ENCODE assay signal across 17 cellular contexts in genomic region chr11:64881476-64881875, GRCh38. TPM values are rescaled to one million over a fixed set of nuclear protein-coding genes. Genes with fewer than 3 reads are reported as not detected.
DNase-seq lines count a peak whose midpoint lies in the region; ATAC-seq, FAIRE-seq and TF ChIP-seq lines count a peak whose summit lies in the region.
"Had no signal": no experiment of that assay in that cellular context is flagged by ENCODE, and none has a peak within 500 bp of the region (broad histone marks: within the 10 kb centered on the region; RNA-seq: fewer than 3 reads in every experiment).

No MANE protein-coding gene starts in this region.

- H4K20me1 ChIP-seq in GM12878 (ENCODE audit: control insufficient read depth, insufficient read depth) = peaks cover 3% of the 10 kb centered on the region; the same call in 1 of the 2 replicates

- ATAC-seq in GM12878 (no peak), psoas muscle (no peak), GM18517 (IDR thresholded peaks at IDR 0.05; ENCODE audit: unreplicated experiment) (no peak)
- ATAC-seq: mucosa of descending colon, sciatic nerve had no signal

- peaks cover 22% of the 10 kb centered on the region for H3K4me1 ChIP-seq in GM12878 (ENCODE audit: control insufficient read depth, insufficient read depth, low read length)
- peaks cover 19% of the 10 kb centered on the region for H3K4me1 ChIP-seq in psoas muscle

- no peak overlapping the region for H3K4me3 ChIP-seq in GM12878
- no peak overlapping the region for H3K4me3 ChIP-seq in psoas muscle
- H3K4me3 ChIP-seq: mucosa of descending colon had no signal

- H3K9ac ChIP-seq in GM12878 (ENCODE audit: control insufficient read depth, insufficient read depth, low read length) = no peak overlapping the region

- H3K9me3 ChIP-seq in GM12878 (replicated peaks; ENCODE audit: control insufficient read depth, insufficient read depth, low read length) (no peaks in the 10 kb centered on the region), psoas muscle (no peaks in the 10 kb centered on the region)
- H3K9me3 ChIP-seq: mucosa of descending colon had no signal

- TF ChIP-seq EP300 in GM12878 (IDR thresholded peaks at IDR 0.05; ENCODE audit: borderline replicate concordance in 1 of 2, control insufficient read depth in 1 of 2, low read depth in 2 of 2, low read length in 2 of 2) = no peak

- POLR2A ChIA-PET in GM12878 (lab: Charles Lee) = interaction anchor here (1.0 to 19.9 kb wide), 2 partner anchors 23 to 103 kb away, joined by 3 to 620 read pairs; partner anchors contain the start of gene SF1

- intact Hi-C loops in GM12878 (cut with micrococcal nuclease; ENCODE audit: unreplicated experiment) (no loop called here), psoas muscle (cut with DNase I) (no loop called here)

- SMC1A ChIA-PET in GM12878 (lab: Charles Lee; ENCODE audit: uncharacterized antibody, unreplicated experiment) = interaction anchor here (1.0 to 11.5 kb wide), 3 partner anchors 10 to 31 kb away, joined by 4 to 227 read pairs (median 226); no protein-coding TSS in a partner anchor

- peak; percentile 12 for DNase-seq in NCI-H146 (lab: John Stamatoyannopoulos, UW)
- no peak for DNase-seq in NCI-H146 treated with DMSO at 0.1 percent for 48 hours (lab: John Stamatoyannopoulos, UW; ENCODE audit: unreplicated experiment)
- peak; percentile 73 for DNase-seq in NCI-H1105 treated with DMSO at 0.1 percent for 48 hours (lab: John Stamatoyannopoulos, UW)
- no peak for DNase-seq in GM12878 (ENCODE audit: low read depth, low spot score)
- no peak for DNase-seq in psoas muscle
- no peak for DNase-seq in iPS-NIHi11 (ENCODE audit: low spot score)
- no peak for DNase-seq in DMS 273 (lab: John Stamatoyannopoulos, UW; ENCODE audit: unreplicated experiment)
- DNase-seq: activated CD4-positive, CD25-positive, alpha-beta regulatory T cell treated with anti-CD3 and anti-CD28 coated beads, Interleukin-2, amount 50 U/mL, for 72 hours; activated gamma-delta T cell treated with Interleukin-2 at 50 U/mL for 16 hours; DMS53; mucosa of descending colon had no signal

- 90% methylated on average over 8 of the region's 8 CpGs for WGBS in GM12878 (ENCODE audit: insufficient coverage, insufficient replicate concordance, low lambda C conversion rate, missing lambda C conversion rate)
- 83 to 89% (median 87%) methylated on average over 8 of the region's 8 CpGs for WGBS in psoas muscle, 3 donors

- H3K4me2 ChIP-seq in GM12878 (ENCODE audit: control insufficient read depth, insufficient read depth) = no peak overlapping the region

- TF ChIP-seq CTCF in GM12878 (IDR thresholded peaks at IDR 0.05 in 2 of 3, conservative IDR thresholded peaks at IDR 0.05 in 1 of 3; ENCODE audit: control insufficient read depth in 2 of 3, extremely low read depth in 1 of 3, insufficient read depth in 1 of 3, low read depth in 3 of 3, low read length in 3 of 3) (no peak), psoas muscle (IDR thresholded peaks at IDR 0.05) (no peak)

- H3K27ac ChIP-seq in GM12878 (ENCODE audit: control insufficient read depth, insufficient read depth) (no peak overlapping the region), psoas muscle (peak overlapping the region; percentile 15)

- BruUV-seq in GM12878 (replicated peaks; lab: Mats Ljungman, UMichigan) = no TSS peak

- in situ Hi-C loops in GM12878 (cut with MboI) = no loop called here

- H3K36me3 ChIP-seq in GM12878 (ENCODE audit: control insufficient read depth in 2 of 2, insufficient read depth in 2 of 2, low read length in 1 of 2) = no peaks in the 10 kb centered on the region; a peak in 1 of 4 replicates
- H3K36me3 ChIP-seq in psoas muscle (ENCODE audit: insufficient read depth in 1 of 2, low read depth in 1 of 2) = no peaks in the 10 kb centered on the region

- H3K27me3 ChIP-seq in GM12878 (replicated peaks in 1 of 2; ENCODE audit: control insufficient read depth in 2 of 2, insufficient read depth in 2 of 2, low read length in 1 of 2) (no peaks in the 10 kb centered on the region), psoas muscle (ENCODE audit: insufficient read depth in 3 of 3, low read length in 2 of 3) (no peaks in the 10 kb centered on the region)

- H3K79me2 ChIP-seq in GM12878 (ENCODE audit: control insufficient read depth, insufficient read depth, low read length) = peaks cover 30% of the 10 kb centered on the region

- no peak for TF ChIP-seq POLR2A in GM12878 (IDR thresholded peaks at IDR 0.05; ENCODE audit: low read depth, low read length)

- RAD21 ChIA-PET in GM12878 (lab: Charles Lee; ENCODE audit: unreplicated experiment) = interaction anchor here (0.9 to 12.5 kb wide), 5 partner anchors 9 to 31 kb away, joined by 3 to 253 read pairs (median 3); no protein-coding TSS in a partner anchor

- CTCF ChIA-PET in GM12878 (lab: Yijun Ruan, JAX) = interaction anchor here (0.6 to 30.0 kb wide), 5 partner anchors 8 to 195 kb away, joined by 3 to 1208 read pairs (median 3); partner anchors contain the start of gene CDC42BPG

- no peak for FAIRE-seq in GM12878 (lab: Jason Lieb, UNC)
- FAIRE-seq: colon, HTR-8/SVneo had no signal

- H2AFZ ChIP-seq in GM12878 (ENCODE audit: control insufficient read depth, low read depth, low read length) = no peak overlapping the region

- no peak for TF ChIP-seq RAD21 in GM12878 (IDR thresholded peaks at IDR 0.05; ENCODE audit: insufficient read depth, low read depth, low read length)

RNA-seq across cellular contexts. Expression of gene EHD1, which starts 3.1 kb away (rescaled TPM):
- total RNA-seq in GM12878 (2013; cell fraction: nucleolus; rRNA removed) = 122 and 128 TPM in 2 replicates
- total RNA-seq in GM12878 (2014; rRNA removed) (50.9 and 64.6 TPM in 2 replicates), GM12878 (2014; rRNA removed; fragmentation: Illumina TruSeq; extraction: Trizol) (24.3 and 24.5 TPM in 2 replicates), GM12878 (2021) (165 and 166 TPM in 2 replicates), psoas muscle (10 to 100 TPM; 34.7 to 71.0 (median 61.1) TPM)
- 43.3 TPM for polyA plus RNA-seq in GM12878 (2011; ENCODE audit: low read depth)
- polyA plus RNA-seq in GM12878 (2011; rRNA removed) (21.0 and 50.4 TPM in 2 replicates), GM12878 (2014; fragmentation: Illumina TruSeq; extraction: Trizol) (18.9 and 71.4 TPM in 2 replicates), GM12878 (2014; fragmentation: Nextera tagmentation; extraction: Ambion mirVana) (1 to 10 TPM; 1.0 to 2.2 TPM), GM12878 (2014; rRNA removed) (68.5 and 102 TPM in 2 replicates), GM12878 (2016; fragmentation: Nextera tagmentation; extraction: Ambion mirVana) (10 to 100 TPM; 88.1 to 97.5 TPM), psoas muscle (100 to 1,000 TPM in 1 of 3 donors, 10 to 100 TPM in 2; 23.5 to 174 (median 30.9) TPM)
- 79.0 and 83.3 TPM in 2 replicates for polyA plus RNA-seq in GM12878 (2011; cell fraction: cytosol; rRNA removed)
- polyA plus RNA-seq in GM12878 (2011; cell fraction: nucleus; rRNA removed) = 107 and 190 TPM in 2 replicates
- polyA plus RNA-seq in GM12878 (2012) = 112 and 125 TPM in 2 replicates
- 75.9 and 95.9 TPM in 2 replicates for polyA minus RNA-seq in GM12878 (2011; rRNA and poly(A)+ RNA removed)
- polyA minus RNA-seq in GM12878 (2011; cell fraction: cytosol; rRNA and poly(A)+ RNA removed) = 32.5 and 39.8 TPM in 2 replicates
- 37.4 and 72.2 TPM in 2 replicates for polyA minus RNA-seq in GM12878 (2011; cell fraction: nucleus; rRNA and poly(A)+ RNA removed)

RNA-seq across cellular contexts. Expression of gene ATG2A, which starts 35.5 kb away (rescaled TPM):
- 33.5 and 35.5 TPM in 2 replicates for total RNA-seq in GM12878 (2013; cell fraction: nucleolus; rRNA removed)
- 7.4 and 10.2 TPM in 2 replicates for total RNA-seq in GM12878 (2014; rRNA removed)
- 2.0 and 2.2 TPM in 2 replicates for total RNA-seq in GM12878 (2014; rRNA removed; fragmentation: Illumina TruSeq; extraction: Trizol)
- 16.5 and 19.0 TPM in 2 replicates for total RNA-seq in GM12878 (2021)
- 3.9 TPM for polyA plus RNA-seq in GM12878 (2011; ENCODE audit: low read depth)
- polyA plus RNA-seq in GM12878 (2011; rRNA removed) = 0.65 and 2.3 TPM in 2 replicates
- 3.6 and 4.5 TPM in 2 replicates for polyA plus RNA-seq in GM12878 (2011; cell fraction: cytosol; rRNA removed)
- 27.0 and 30.1 TPM in 2 replicates for polyA plus RNA-seq in GM12878 (2011; cell fraction: nucleus; rRNA removed)
- 12.6 and 13.8 TPM in 2 replicates for polyA plus RNA-seq in GM12878 (2012)
- 0.52 and 2.4 TPM in 2 replicates for polyA plus RNA-seq in GM12878 (2014; fragmentation: Illumina TruSeq; extraction: Trizol)
- under 1 TPM; 0.08 to 0.51 TPM for polyA plus RNA-seq in GM12878 (2014; fragmentation: Nextera tagmentation; extraction: Ambion mirVana)
- 7.2 and 13.2 TPM in 2 replicates for polyA plus RNA-seq in GM12878 (2014; rRNA removed)
- 1 to 10 TPM; 6.8 to 8.3 TPM for polyA plus RNA-seq in GM12878 (2016; fragmentation: Nextera tagmentation; extraction: Ambion mirVana)
- polyA minus RNA-seq in GM12878 (2011; rRNA and poly(A)+ RNA removed) = 5.6 and 6.2 TPM in 2 replicates
- polyA minus RNA-seq in GM12878 (2011; cell fraction: cytosol; rRNA and poly(A)+ RNA removed) = 6.5 and 6.8 TPM in 2 replicates
- 20.1 and 25.6 TPM in 2 replicates for polyA minus RNA-seq in GM12878 (2011; cell fraction: nucleus; rRNA and poly(A)+ RNA removed)
- total RNA-seq in psoas muscle = 10 to 100 TPM; 19.5 to 21.6 (median 20.6) TPM
- 10 to 100 TPM; 11.0 to 17.9 (median 15.4) TPM for polyA plus RNA-seq in psoas muscle

RNA-seq across cellular contexts. Expression of gene CDC42BPG, which starts 37.0 kb away (rescaled TPM):
- total RNA-seq in GM12878 (2013; cell fraction: nucleolus; rRNA removed) = 0.73 and 1.6 TPM in 2 replicates
- total RNA-seq in GM12878 (2014; rRNA removed) = 0.11 and 1.3 TPM in 2 replicates
- total RNA-seq in GM12878 (2014; rRNA removed; fragmentation: Illumina TruSeq; extraction: Trizol) = 0.09 TPM in 2 replicates
- 0.36 and 0.45 TPM in 2 replicates for total RNA-seq in GM12878 (2021)
- 0.10 TPM for polyA plus RNA-seq in GM12878 (2011; ENCODE audit: low read depth)
- polyA plus RNA-seq in GM12878 (2011; rRNA removed) = 0.04 and 0.12 TPM in 2 replicates
- polyA plus RNA-seq in GM12878 (2011; cell fraction: cytosol; rRNA removed) = 0.10 and 0.13 TPM in 2 replicates
- 0.48 and 0.92 TPM in 2 replicates for polyA plus RNA-seq in GM12878 (2011; cell fraction: nucleus; rRNA removed)
- 0.22 and 0.45 TPM in 2 replicates for polyA plus RNA-seq in GM12878 (2012)
- 0.03 and 0.46 TPM in 2 replicates for polyA plus RNA-seq in GM12878 (2014; fragmentation: Illumina TruSeq; extraction: Trizol)
- polyA plus RNA-seq in GM12878 (2014; fragmentation: Nextera tagmentation; extraction: Ambion mirVana) = under 1 TPM in 1 of 2 experiments, not detected in 1; 0.02 TPM
- polyA plus RNA-seq in GM12878 (2014; rRNA removed) = 0.44 and 0.53 TPM in 2 replicates
- polyA plus RNA-seq in GM12878 (2016; fragmentation: Nextera tagmentation; extraction: Ambion mirVana) = under 1 TPM; 0.04 TPM
- polyA minus RNA-seq in GM12878 (2011; rRNA and poly(A)+ RNA removed) = 0.05 TPM in 1 of 2 replicates, not detected in the other
- polyA minus RNA-seq in GM12878 (2011; cell fraction: cytosol; rRNA and poly(A)+ RNA removed) = 0.13 TPM in 1 of 2 replicates, not detected in the other
- polyA minus RNA-seq in GM12878 (2011; cell fraction: nucleus; rRNA and poly(A)+ RNA removed) = 0.19 and 0.24 TPM in 2 replicates
- total RNA-seq in psoas muscle = 1 to 10 TPM in 1 of 4 donors, under 1 TPM in 2, not detected in 1; 0.05 to 2.2 (median 0.08) TPM
- polyA plus RNA-seq in psoas muscle = under 1 TPM; 0.04 to 0.06 (median 0.05) TPM

RNA-seq across cellular contexts. Expression of gene PPP2R5B, which starts 43.0 kb away (rescaled TPM):
- 8.1 and 8.8 TPM in 2 replicates for total RNA-seq in GM12878 (2013; cell fraction: nucleolus; rRNA removed)
- total RNA-seq in GM12878 (2014; rRNA removed) (2.8 and 3.3 TPM in 2 replicates), GM12878 (2014; rRNA removed; fragmentation: Illumina TruSeq; extraction: Trizol) (1.2 and 1.7 TPM in 2 replicates), GM12878 (2021) (4.7 and 4.9 TPM in 2 replicates), psoas muscle (10 to 100 TPM; 13.2 to 21.9 (median 18.1) TPM)
- polyA plus RNA-seq in GM12878 (2011; ENCODE audit: low read depth) = 8.8 TPM
- polyA plus RNA-seq in GM12878 (2011; rRNA removed) (5.0 and 6.7 TPM in 2 replicates), GM12878 (2014; fragmentation: Illumina TruSeq; extraction: Trizol) (1.4 and 1.8 TPM in 2 replicates), GM12878 (2014; fragmentation: Nextera tagmentation; extraction: Ambion mirVana) (under 1 TPM; 0.08 to 0.11 TPM), GM12878 (2014; rRNA removed) (2.2 and 3.6 TPM in 2 replicates), GM12878 (2016; fragmentation: Nextera tagmentation; extraction: Ambion mirVana) (1 to 10 TPM; 1.7 to 3.1 TPM), psoas muscle (10 to 100 TPM; 14.9 to 36.1 (median 16.8) TPM)
- polyA plus RNA-seq in GM12878 (2011; cell fraction: cytosol; rRNA removed) = 6.8 and 7.2 TPM in 2 replicates
- polyA plus RNA-seq in GM12878 (2011; cell fraction: nucleus; rRNA removed) = 20.9 and 29.4 TPM in 2 replicates
- 11.9 and 13.1 TPM in 2 replicates for polyA plus RNA-seq in GM12878 (2012)
- 4.2 and 4.8 TPM in 2 replicates for polyA minus RNA-seq in GM12878 (2011; rRNA and poly(A)+ RNA removed)
- polyA minus RNA-seq in GM12878 (2011; cell fraction: cytosol; rRNA and poly(A)+ RNA removed) = 2.8 and 2.9 TPM in 2 replicates
- 4.1 and 4.3 TPM in 2 replicates for polyA minus RNA-seq in GM12878 (2011; cell fraction: nucleus; rRNA and poly(A)+ RNA removed)

RNA-seq across cellular contexts. Expression of gene GPHA2, which starts 54.2 kb away (rescaled TPM):
- total RNA-seq in GM12878 (2013; cell fraction: nucleolus; rRNA removed) = not detected in 2 replicates
- total RNA-seq in GM12878 (2014; rRNA removed) (not detected in 2 replicates), GM12878 (2014; rRNA removed; fragmentation: Illumina TruSeq; extraction: Trizol) (not detected in 2 replicates), GM12878 (2021) (not detected in 2 replicates), psoas muscle (not detected)
- polyA plus RNA-seq in GM12878 (2011; ENCODE audit: low read depth) = not detected
- polyA plus RNA-seq in GM12878 (2011; rRNA removed) (not detected in 2 replicates), GM12878 (2014; fragmentation: Illumina TruSeq; extraction: Trizol) (not detected in 2 replicates), GM12878 (2014; fragmentation: Nextera tagmentation; extraction: Ambion mirVana) (not detected), GM12878 (2014; rRNA removed) (not detected in 2 replicates), GM12878 (2016; fragmentation: Nextera tagmentation; extraction: Ambion mirVana) (not detected), psoas muscle (not detected)
- polyA plus RNA-seq in GM12878 (2011; cell fraction: cytosol; rRNA removed) = not detected in 2 replicates
- not detected in 2 replicates for polyA plus RNA-seq in GM12878 (2011; cell fraction: nucleus; rRNA removed)
- polyA plus RNA-seq in GM12878 (2012) = not detected in 2 replicates
- polyA minus RNA-seq in GM12878 (2011; rRNA and poly(A)+ RNA removed) = not detected in 2 replicates
- not detected in 2 replicates for polyA minus RNA-seq in GM12878 (2011; cell fraction: cytosol; rRNA and poly(A)+ RNA removed)
- not detected in 2 replicates for polyA minus RNA-seq in GM12878 (2011; cell fraction: nucleus; rRNA and poly(A)+ RNA removed)
- total RNA-seq: A172, H4, mucosa of descending colon, sciatic nerve had no signal

Comparison
In these comparisons a context has a peak if more than half of its experiments do, and no peak if none do; other contexts are left out.
1. DNase-seq: peak in NCI-H146 (single experiment) and NCI-H1105 treated with DMSO at 0.1 percent for 48 hours (single experiment); none in NCI-H146 treated with DMSO at 0.1 percent for 48 hours (single experiment), GM12878 (single experiment), psoas muscle (0 of 2), iPS-NIHi11 (single experiment) and DMS 273 (single experiment).